8 cellular contexts compared by ENCODE assay signal in the genomic region with DNA sequence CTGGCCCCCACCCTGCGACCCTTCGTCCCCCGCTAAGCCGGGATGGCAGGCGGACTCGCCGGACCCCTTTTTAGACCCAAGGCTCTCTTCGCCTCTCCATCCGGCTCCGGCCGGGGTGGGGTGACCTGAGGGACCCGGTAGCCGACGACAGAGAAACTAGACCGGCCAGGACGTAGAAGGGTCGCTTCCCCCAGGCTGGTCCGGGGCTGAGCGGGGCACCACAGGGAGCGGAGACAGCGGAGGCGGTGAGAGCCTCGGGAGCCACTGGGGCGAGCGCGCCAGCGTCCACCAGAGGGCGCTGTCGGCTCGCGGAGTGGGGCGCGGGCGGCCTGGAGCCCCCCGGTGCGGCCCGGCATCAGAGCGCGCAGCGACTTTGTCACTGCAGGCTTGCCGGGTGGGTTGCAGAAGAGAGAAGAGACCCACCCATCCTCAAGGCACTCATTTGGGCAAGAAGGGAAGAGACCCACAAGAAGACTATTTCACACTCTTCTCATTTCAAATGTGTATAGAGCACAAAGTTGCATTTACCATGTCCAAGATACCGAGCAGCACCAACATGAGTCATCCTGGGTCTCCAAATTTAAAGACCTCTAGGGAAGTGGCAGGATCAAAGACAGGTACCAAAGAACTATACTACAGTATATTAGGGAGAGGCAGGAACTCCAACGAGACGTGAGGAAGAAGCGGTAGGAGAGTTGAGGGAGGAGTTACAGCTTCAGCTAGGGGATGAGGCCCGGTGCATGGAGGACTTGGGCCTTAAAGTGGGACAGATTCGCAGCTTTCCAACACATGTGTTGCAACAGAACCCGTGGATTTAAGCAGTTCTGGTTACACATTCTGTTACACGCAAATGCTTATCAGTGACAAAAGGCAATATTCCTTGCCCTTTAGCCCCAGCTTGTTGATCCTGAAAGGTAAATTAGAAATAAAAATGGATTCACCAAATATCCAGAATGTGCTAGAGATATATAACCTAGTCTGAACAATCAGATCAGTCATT. TPM values are rescaled to one million over a fixed set of nuclear protein-coding genes. Genes with fewer than 3 reads are reported as not detected.
DNase-seq lines count a peak whose midpoint lies in the region; ATAC-seq and TF ChIP-seq lines count a peak whose summit lies in the region.

No MANE protein-coding gene starts in this region.

- peaks cover 0 to 14% of the 10 kb centered on the region in 2 donors for H3K27me3 ChIP-seq in left lung

- peak; percentile 100 for ATAC-seq in left lung
- no peak for ATAC-seq in HG02973 (IDR thresholded peaks at IDR 0.05; ENCODE audit: unreplicated experiment)

- peaks cover 0 to 20% of the 10 kb centered on the region in 2 donors for H3K4me1 ChIP-seq in left lung

- H3K4me3 Mint-ChIP-seq in HFFc6 = peak overlapping the region; percentile 85

- H3K27ac Mint-ChIP-seq in HFFc6 = peak overlapping the region; percentile 9; the same call in 1 of the 2 replicates

- DNase-seq in GM10266 (ENCODE audit: extremely low spot score) = peak; percentile 88
- DNase-seq in HFFc6 = no peak
- DNase-seq in NCI-H1694 treated with DMSO at 0.1 percent for 48 hours (lab: John Stamatoyannopoulos, UW) = peak; percentile 59
- DNase-seq in activated CD4-positive, alpha-beta T cell treated with anti-CD3 and anti-CD28 coated beads for 1 hour = peak; percentile 67
- DNase-seq in coronary artery (ENCODE audit: low spot score) = no peak
- DNase-seq in left lung = peak; percentile 74 to 97
- DNase-seq in stimulated activated CD4-positive, alpha-beta T cell treated with anti-CD3 and anti-CD28 coated beads, Interleukin-2, amount 100 ng/mL, for 24 hours = peak; percentile 79 to 80

- H3K9me3 Mint-ChIP-seq in HFFc6 = no peaks in the 10 kb centered on the region

- H3K9me3 ChIP-seq in left lung = no peaks in the 10 kb centered on the region

- TF ChIP-seq CTCF in GM10266 (IDR thresholded peaks at IDR 0.05; ENCODE audit: control insufficient read depth, insufficient read depth, low read depth, missing control alignments) = peak; percentile 94
- peak; percentile 100 for TF ChIP-seq CTCF in HFFc6 (IDR thresholded peaks at IDR 0.05)
- TF ChIP-seq CTCF in coronary artery (IDR thresholded peaks at IDR 0.05) = peak; percentile 95
- TF ChIP-seq CTCF in left lung (IDR thresholded peaks at IDR 0.05) = peak; percentile 98 to 100

- H3K27ac ChIP-seq in coronary artery = no peak overlapping the region
- peak overlapping the region in 1 of 2 donors; percentile 43 for H3K27ac ChIP-seq in left lung

- H3K4me1 Mint-ChIP-seq in HFFc6 (ENCODE audit: low read depth) = peaks cover 15% of the 10 kb centered on the region

- no peaks in the 10 kb centered on the region for H3K36me3 Mint-ChIP-seq in HFFc6 (ENCODE audit: low read depth)

- intact Hi-C loops in left lung (cut with DNase I) = loop anchor here (5.0 to 10.0 kb wide), 3 partner anchors 133 to 293 kb away; no protein-coding TSS in a partner anchor

- peaks cover 13% of the 10 kb centered on the region for H3K27me3 Mint-ChIP-seq in HFFc6 (ENCODE audit: insufficient read depth)

- H3K36me3 ChIP-seq in left lung = no peaks in the 10 kb centered on the region

- H3K4me3 ChIP-seq in coronary artery (peak overlapping the region; percentile 70), left lung (peak overlapping the region; percentile 47 to 49)

RNA-seq across cellular contexts. Expression of gene PRKCE, which starts 7.6 kb away (rescaled TPM):
- total RNA-seq in HFFc6 (2021; fragmentation: NEBNext Ultra II Directional; extraction: Animal tissue kit (Norgen Biotek cat#: 25700)) = 10 to 100 TPM; 10.8 to 13.7 (median 12.0) TPM
- 10 to 100 TPM; 43.8 to 56.9 TPM for total RNA-seq in left lung

RNA-seq across cellular contexts. Expression of gene SRBD1, which starts 32.8 kb away (rescaled TPM):
- total RNA-seq in HFFc6 (2021; fragmentation: NEBNext Ultra II Directional; extraction: Animal tissue kit (Norgen Biotek cat#: 25700)) = 10 to 100 TPM in 5 of 6 experiments, 1 to 10 TPM in 1; 9.5 to 13.6 (median 12.4) TPM
- total RNA-seq in left lung = 10 to 100 TPM; 13.4 to 18.2 TPM

Comparison
In these comparisons a context has a peak if more than half of its experiments do, and no peak if none do; other contexts are left out.
1. DNase-seq: peak in GM10266 (single experiment), NCI-H1694 treated with DMSO at 0.1 percent for 48 hours (single experiment), activated CD4-positive, alpha-beta T cell treated with anti-CD3 and anti-CD28 coated beads for 1 hour (single experiment), left lung (2 of 2) and stimulated activated CD4-positive, alpha-beta T cell treated with anti-CD3 and anti-CD28 coated beads, Interleukin-2, amount 100 ng/mL, for 24 hours (2 of 2); none in HFFc6 (single experiment) and coronary artery (single experiment).
2. Peak in every context shown above with its lines, with median percentiles within 50 percentile points of each other: CTCF ChIP-seq.